In the genomic region with DNA sequence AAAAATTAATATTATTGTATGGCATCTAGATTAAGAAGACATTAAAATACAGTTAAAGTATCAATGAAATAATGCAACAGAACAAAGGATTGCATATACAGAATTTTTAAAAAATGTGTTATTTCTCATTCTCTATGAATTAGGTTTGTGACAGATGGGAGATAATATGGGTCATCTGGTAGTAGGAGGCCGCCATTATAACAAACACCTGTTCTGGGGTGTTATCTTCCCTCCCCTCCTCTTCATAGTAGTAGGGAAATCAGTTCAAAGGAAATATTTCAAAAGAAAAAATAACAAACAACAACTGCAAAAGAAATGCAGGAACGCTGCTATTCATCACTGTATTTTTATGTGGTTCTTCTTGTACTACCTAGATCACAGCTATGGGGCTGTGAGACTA, we compare ENCODE assay signal across 24 cellular contexts.
"Had no signal": no experiment of that assay in that cellular context is flagged by ENCODE, and none has a peak within 500 bp of the region (broad histone marks: within the 10 kb centered on the region; RNA-seq: fewer than 3 reads in every experiment).

No MANE protein-coding gene starts in this region.

- ATAC-seq: activated CD4-positive, CD25-positive, alpha-beta regulatory T cell treated with anti-CD3 and anti-CD28 coated beads, Interleukin-2, amount 50 U/mL, for 24 hours; activated CD8-positive, alpha-beta T cell treated with anti-CD3 and anti-CD28 coated beads, Interleukin-2, amount 10 ng/mL, durations not matched to agents 7 days and 5 days; Panc1 had no signal

- H3K4me1 ChIP-seq: breast epithelium had no signal

- H3K27ac ChIP-seq: breast epithelium, KMS-11 had no signal

- H3K27me3 ChIP-seq: breast epithelium, MG63 had no signal

- H3K4me2 ChIP-seq: KMS-11 had no signal

- H3K9ac ChIP-seq: KMS-11 had no signal

- H3K9me3 ChIP-seq: breast epithelium, MG63 had no signal

- DNase-seq: activated CD4-positive, alpha-beta T cell treated with anti-CD3 and anti-CD28 coated beads for 4 hours; activated CD4-positive, alpha-beta T cell treated with anti-CD3 and anti-CD28 coated beads, Interleukin-2, amount 50 U/mL, for 4 hours; activated CD8-positive, alpha-beta memory T cell treated with anti-CD3 and anti-CD28 coated beads, Interleukin-2, amount 50 U/mL, for 48 hours; activated CD8-positive, alpha-beta T cell treated with anti-CD3 and anti-CD28 coated beads, Interleukin-2, amount 10 ng/mL, durations not matched to agents 7 days and 5 days; activated naive CD4-positive, alpha-beta T cell treated with anti-CD3 and anti-CD28 coated beads, Interleukin-2, amount 50 U/mL, for 16 hours; activated T-cell treated with anti-CD3 and anti-CD28 coated beads, Interleukin-2, amount 50 U/mL, for 1 hour; aorta; MG63; MV-4-11; NCI-H1092 treated with DMSO at 0.1 percent for 48 hours; NCI-H1417 treated with DMSO at 0.1 percent for 48 hours; NCI-H1694; NCI-H2029; NCI-H2107; NCI-H526; NCI-H82; OCI-M1; Right ventricle myocardium superior; RPMI8226 had no signal

- H3K4me3 Mint-ChIP-seq: activated CD8-positive, alpha-beta T cell treated with anti-CD3 and anti-CD28 coated beads, Interleukin-2, amount 10 ng/mL, durations not matched to agents 7 days and 5 days; T-helper 1 cell treated with Interleukin-12 subunit alpha and Interleukin-12 subunit beta and Interleukin-4 antibody, amounts not matched to agents 30 μg/mL and 1 μg/mL, for 36 hours had no signal

- H3K27ac Mint-ChIP-seq: activated CD8-positive, alpha-beta T cell treated with anti-CD3 and anti-CD28 coated beads, Interleukin-2, amount 10 ng/mL, durations not matched to agents 7 days and 5 days; T-helper 1 cell treated with Interleukin-12 subunit alpha and Interleukin-12 subunit beta and Interleukin-4 antibody, amounts not matched to agents 30 μg/mL and 1 μg/mL, for 36 hours had no signal

- H3K4me3 ChIP-seq: breast epithelium, MG63 had no signal

- H3K36me3 ChIP-seq: breast epithelium, MG63 had no signal
